In genomic region chr17:1928976-1929375, GRCh38 we compare ENCODE assay signal across 1 cellular context.
TF ChIP-seq lines count a peak whose summit lies in the region.

No MANE protein-coding gene starts in this region.

TF ChIP-seq in neural cell, 6 proteins besides CTCF, POLR2A, EP300 and RAD21 (continued from another document):
- TF ChIP-seq REST (IDR thresholded peaks at IDR 0.05; ENCODE audit: borderline replicate concordance) (no peak), MXI1 (conservative IDR thresholded peaks at IDR 0.05; ENCODE audit: poor library complexity, severe bottlenecking) (no peak)
